ENCODE assay signal across 8 cellular contexts in genomic region chr2:217988014-217988839, GRCh38. TPM values are rescaled to one million over a fixed set of nuclear protein-coding genes. Genes with fewer than 3 reads are reported as not detected.
DNase-seq lines count a peak whose midpoint lies in the region; ATAC-seq and TF ChIP-seq lines count a peak whose summit lies in the region.

No MANE protein-coding gene starts in this region.

- H3K4me3 ChIP-seq in lower lobe of right lung: no peak overlapping the region

- peaks cover 7% of the 10 kb centered on the region for H3K27me3 Mint-ChIP-seq in CD4-positive, alpha-beta T cell
- peaks cover 14 to 25% of the 10 kb centered on the region in 2 donors for H3K27me3 Mint-ChIP-seq in effector memory CD8-positive, alpha-beta T cell

- no peaks in the 10 kb centered on the region for H3K9me3 ChIP-seq in CD4-positive, alpha-beta T cell (ENCODE audit: control insufficient read depth, low read length)
- H3K9me3 ChIP-seq in lower lobe of right lung: no peaks in the 10 kb centered on the region

- CTCF ChIA-PET in CD4-positive, alpha-beta T cell (lab: Charles Lee): no interaction called here

- H3K36me3 ChIP-seq in lower lobe of right lung: no peaks in the 10 kb centered on the region

- H3K4me1 Mint-ChIP-seq in CD4-positive, alpha-beta T cell (ENCODE audit: low read depth): no peaks in the 10 kb centered on the region
- peaks cover 3 to 6% of the 10 kb centered on the region in 2 donors for H3K4me1 Mint-ChIP-seq in effector memory CD8-positive, alpha-beta T cell (ENCODE audit: low read depth in 2 of 2)

- H3K27ac ChIP-seq in CD4-positive, alpha-beta T cell (ENCODE audit: low read depth, low read length): no peak overlapping the region
- H3K27ac ChIP-seq in lower lobe of right lung: peak overlapping the region; percentile 60

- intact Hi-C loops in CD4-positive, alpha-beta T cell (cut with DNase I, micrococcal nuclease): loop anchor here in 1 of 2 experiments (2.0 kb wide), 1 partner anchor 199 kb away; no protein-coding TSS in a partner anchor
- intact Hi-C loops in lower lobe of right lung (cut with DNase I): no loop called here

- H3K36me3 Mint-ChIP-seq in CD4-positive, alpha-beta T cell (ENCODE audit: low read depth): no peaks in the 10 kb centered on the region
- H3K36me3 Mint-ChIP-seq in effector memory CD8-positive, alpha-beta T cell (ENCODE audit: insufficient read depth): no peaks in the 10 kb centered on the region

- peaks cover 42% of the 10 kb centered on the region for H3K4me1 ChIP-seq in lower lobe of right lung

- H3K4me3 Mint-ChIP-seq in CD4-positive, alpha-beta T cell: no peak overlapping the region
- no peak overlapping the region for H3K4me3 Mint-ChIP-seq in effector memory CD8-positive, alpha-beta T cell

- peak; percentile 44 for ATAC-seq in CD4-positive, alpha-beta T cell (ENCODE audit: poor library complexity)
- ATAC-seq in effector memory CD8-positive, alpha-beta T cell (replicated peaks): peak; percentile 42
- ATAC-seq in lower lobe of right lung: peak; percentile 94 to 95
- no peak for ATAC-seq in HG03139 (IDR thresholded peaks at IDR 0.05; ENCODE audit: unreplicated experiment)

- H3K9me3 Mint-ChIP-seq in CD4-positive, alpha-beta T cell: no peaks in the 10 kb centered on the region
- no peaks in the 10 kb centered on the region for H3K9me3 Mint-ChIP-seq in effector memory CD8-positive, alpha-beta T cell

- no peak overlapping the region for H3K27ac Mint-ChIP-seq in CD4-positive, alpha-beta T cell
- H3K27ac Mint-ChIP-seq in effector memory CD8-positive, alpha-beta T cell: no peak overlapping the region

- peak; percentile 23 to 64 (median 40) for DNase-seq in CD4-positive, alpha-beta T cell
- DNase-seq in GOT3 (lab: John Stamatoyannopoulos, UW): peak; percentile 16
- DNase-seq in NCI-H2227 (lab: John Stamatoyannopoulos, UW; ENCODE audit: unreplicated experiment): peak; percentile 86
- DNase-seq in activated CD4-positive, alpha-beta T cell treated with anti-CD3 and anti-CD28 coated beads, Interleukin-2, amount 50 U/mL, for 48 hours: peak; percentile 79 to 85
- DNase-seq in effector memory CD8-positive, alpha-beta T cell: peak; percentile 47 to 49 (median 48)
- peak; percentile 90 for DNase-seq in lower lobe of right lung
- DNase-seq in stimulated activated CD4-positive, alpha-beta T cell treated with anti-CD3 and anti-CD28 coated beads, TNF-alpha, amount 100 ng/mL, for 48 hours (ENCODE audit: low read depth in 3 of 3): peak; percentile 56 to 69 (median 56)

- POLR2A ChIA-PET in CD4-positive, alpha-beta T cell (lab: Charles Lee): no interaction called here

- peak; percentile 68 for TF ChIP-seq CTCF in CD4-positive, alpha-beta T cell (IDR thresholded peaks at IDR 0.05)
- peak; percentile 87 for TF ChIP-seq CTCF in lower lobe of right lung (IDR thresholded peaks at IDR 0.05)

- no peaks in the 10 kb centered on the region for H3K27me3 ChIP-seq in CD4-positive, alpha-beta T cell (ENCODE audit: control insufficient read depth, insufficient read depth, low read length)
- H3K27me3 ChIP-seq in lower lobe of right lung (ENCODE audit: low read depth): no peaks in the 10 kb centered on the region

RNA-seq across cellular contexts. Expression of gene TNS1, which starts 14.6 kb away (rescaled TPM):
- under 1 TPM; 0.25 to 0.34 TPM for total RNA-seq in CD4-positive, alpha-beta T cell
- 505 TPM for total RNA-seq in lower lobe of right lung

Comparison
In these comparisons a context has a peak if more than half of its experiments do, and no peak if none do; other contexts are left out.
1. DNase-seq: peak in every context shown above with its lines; median percentile 90 in lower lobe of right lung; 86 in NCI-H2227; 82 in activated CD4-positive, alpha-beta T cell treated with anti-CD3 and anti-CD28 coated beads, Interleukin-2, amount 50 U/mL, for 48 hours; 56 in stimulated activated CD4-positive, alpha-beta T cell treated with anti-CD3 and anti-CD28 coated beads, TNF-alpha, amount 100 ng/mL, for 48 hours; 48 in effector memory CD8-positive, alpha-beta T cell; 40 in CD4-positive, alpha-beta T cell; 16 in GOT3.
2. RNA of gene TNS1, which starts 14.6 kb away (total RNA-seq): 505 TPM in lower lobe of right lung (single experiment); 0.25 to 0.34 TPM in CD4-positive, alpha-beta T cell; every median in the first group is over 100 times any median in the second.